20 cellular contexts compared by ENCODE assay signal in genomic region chr19:45278087-45278486, GRCh38. TPM values are rescaled to one million over a fixed set of nuclear protein-coding genes. Genes with fewer than 3 reads are reported as not detected.
"Had no signal": no experiment of that assay in that cellular context is flagged by ENCODE, and none has a peak within 500 bp of the region (broad histone marks: within the 10 kb centered on the region; RNA-seq: fewer than 3 reads in every experiment).

No MANE protein-coding gene starts in this region.

- H3K9me3 ChIP-seq: SK-N-SH had no signal

- DNase-seq: Kasumi-1, MM.1S, NCI-H1092 treated with DMSO at 0.1 percent for 48 hours, NCI-H1436, NCI-H187, NCI-H2029, NCI-H2081 treated with DMSO at 0.1 percent for 48 hours, NCI-H2171, NCI-H226, NCI-H446, NCI-H510A, NCI-H524 treated with DMSO at 0.1 percent for 48 hours, SHP77, SK-N-SH, SW 1271, T-cell had no signal

- H3K4me2 ChIP-seq: KMS-11, SK-N-SH had no signal

- H3K9ac ChIP-seq: KMS-11, SK-N-SH had no signal

- H3K4me3 ChIP-seq: K562 had no signal

- H3K27ac ChIP-seq: KMS-11, RWPE1 had no signal

- ATAC-seq: K562, T-cell had no signal

RNA-seq across cellular contexts. Expression of gene EXOC3L2, which starts 32.9 kb away (rescaled TPM):
- polyA plus RNA-seq: IgD-negative memory B cell had no signal

RNA-seq across cellular contexts. Expression of gene CKM, which starts 44.6 kb away (rescaled TPM):
- polyA plus RNA-seq: IgD-negative memory B cell had no signal
